ENCODE assay signal across 33 cellular contexts in the genomic region with DNA sequence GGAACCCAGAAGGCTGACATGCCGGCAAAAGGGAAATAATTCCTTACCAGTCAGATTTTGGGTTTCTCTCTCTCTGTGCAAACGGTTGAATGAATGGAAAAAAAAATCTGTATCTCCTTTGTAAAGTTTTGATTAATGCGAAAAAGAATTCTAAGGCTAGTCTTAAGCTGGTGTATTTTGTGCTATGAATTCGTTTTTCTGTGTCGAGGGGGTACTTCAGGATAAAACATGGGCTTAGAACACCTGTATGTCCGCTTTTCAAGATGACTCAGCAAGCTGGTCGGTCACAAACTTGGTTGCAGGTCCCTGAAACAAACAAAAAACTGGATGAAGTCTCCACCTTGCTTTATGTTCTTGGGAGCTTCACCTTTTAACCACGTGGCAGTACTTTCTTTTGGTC. TPM values are rescaled to one million over a fixed set of nuclear protein-coding genes. Genes with fewer than 3 reads are reported as not detected.
"Had no signal": no experiment of that assay in that cellular context is flagged by ENCODE, and none has a peak within 500 bp of the region (broad histone marks: within the 10 kb centered on the region; RNA-seq: fewer than 3 reads in every experiment).

No MANE protein-coding gene starts in this region.

- H3K36me3 ChIP-seq: MG63, Peyer's patch, SJSA1 had no signal

- H3K27me3 ChIP-seq: MG63, Peyer's patch had no signal

- H3K4me2 ChIP-seq: SK-N-SH had no signal

- H3K9ac ChIP-seq: SK-N-SH had no signal

- H3K27ac ChIP-seq: Peyer's patch, SJSA1 had no signal

- DNase-seq: Kasumi-1, MG63, NCI-H1048, NCI-H1092 treated with DMSO at 0.1 percent for 48 hours, NCI-H1105 treated with DMSO at 0.1 percent for 48 hours, NCI-H1417, NCI-H1436, NCI-H146, NCI-H1694, NCI-H187, NCI-H1930, NCI-H2029 treated with DMSO at 0.1 percent for 48 hours, NCI-H2081 treated with DMSO at 0.1 percent for 48 hours, NCI-H2107, NCI-H2171, NCI-H226, NCI-H446 treated with DMSO at 0.1 percent for 48 hours, NCI-H510A, NCI-H524, NCI-H526, NCI-H69, NCI-H748 treated with DMSO at 0.1 percent for 48 hours, OCI-M1, PC-3, Peyer's patch, Right ventricle myocardium superior, RPMI8226, SHP77 treated with DMSO at 0.1 percent for 48 hours, SK-N-SH, SW 1271, T-helper 1 cell had no signal

- H3K4me3 ChIP-seq: MG63, Peyer's patch, SJSA1 had no signal

- H3K4me1 ChIP-seq: Peyer's patch, SJSA1 had no signal

- ATAC-seq: PC-3 had no signal

RNA-seq across cellular contexts. Expression of gene IGDCC3, which starts 28.5 kb away (rescaled TPM):
- total RNA-seq: M059J, PC-3, Peyer's patch, SJSA1 had no signal

RNA-seq across cellular contexts. Expression of gene RNU5B-1, which starts 44.9 kb away (rescaled TPM):
- total RNA-seq: M059J, PC-3, Peyer's patch, SJSA1 had no signal

RNA-seq across cellular contexts. Expression of gene RNU5A-1, which starts 53.5 kb away (rescaled TPM):
- total RNA-seq: M059J, PC-3, Peyer's patch, Right ventricle myocardium superior, SJSA1 had no signal
